ENCODE assay signal across 8 cellular contexts in genomic region chr3:125437631-125438435, GRCh38.
A peak's percentile ranks its signal among the peaks of the same experiment; 100 is the strongest.
DNase-seq lines count a peak whose midpoint lies in the region; ATAC-seq and TF ChIP-seq lines count a peak whose summit lies in the region.

No MANE protein-coding gene starts in this region.

- H3K27me3 ChIP-seq in KMS-11 (ENCODE audit: insufficient read depth, low read depth), result no peaks in the 10 kb centered on the region

- H3K36me3 Mint-ChIP-seq in central memory CD8-positive, alpha-beta T cell (ENCODE audit: insufficient read depth), result no peaks in the 10 kb centered on the region
- H3K36me3 Mint-ChIP-seq in stimulated activated memory B cell treated with anti-CD40 and anti-IgM and Interleukin-4, amounts not matched to agents 10 μg/mL and 1 μg/mL and 100 μg/mL, for 72 hours, result peaks cover 9% of the 10 kb centered on the region

- DNase-seq in D341Med (ENCODE audit: low spot score) (peak; percentile 69), kidney glomerular epithelial cell (lab: John Stamatoyannopoulos, UW) (peak; percentile 43)
- DNase-seq in activated CD4-positive, CD25-positive, alpha-beta regulatory T cell (lab: John Stamatoyannopoulos, UW), result peak; percentile 26 to 51 (median 28)
- peak; percentile 30 to 55 for DNase-seq in central memory CD8-positive, alpha-beta T cell (ENCODE audit: low spot score in 2 of 2)
- DNase-seq in stimulated activated CD4-positive, alpha-beta T cell treated with anti-CD3 and anti-CD28 coated beads, Interleukin-2, amount 100 ng/mL, for 48 hours, result peak; percentile 69 to 71

- peak; percentile 99 for TF ChIP-seq CTCF in KMS-11 (conservative IDR thresholded peaks at IDR 0.05; ENCODE audit: low read depth, low read length)

- H3K27ac Mint-ChIP-seq in central memory CD8-positive, alpha-beta T cell (ENCODE audit: low read depth), result no peak overlapping the region
- H3K27ac Mint-ChIP-seq in stimulated activated memory B cell treated with anti-CD40 and anti-IgM and Interleukin-4, amounts not matched to agents 10 μg/mL and 1 μg/mL and 100 μg/mL, for 72 hours, result no peak overlapping the region

- no peaks in the 10 kb centered on the region for H3K4me1 ChIP-seq in KMS-11 (ENCODE audit: low read depth, poor library complexity, severe bottlenecking)

- H3K9ac ChIP-seq in KMS-11, result no peak overlapping the region

- no peak overlapping the region for H3K27ac ChIP-seq in KMS-11

- H2AFZ ChIP-seq in KMS-11 (ENCODE audit: low read depth), result no peak overlapping the region

- H3K27me3 Mint-ChIP-seq in central memory CD8-positive, alpha-beta T cell, result no peaks in the 10 kb centered on the region
- H3K27me3 Mint-ChIP-seq in stimulated activated memory B cell treated with anti-CD40 and anti-IgM and Interleukin-4, amounts not matched to agents 10 μg/mL and 1 μg/mL and 100 μg/mL, for 72 hours, result no peaks in the 10 kb centered on the region

- peaks cover 5% of the 10 kb centered on the region for H3K4me1 Mint-ChIP-seq in central memory CD8-positive, alpha-beta T cell
- peaks cover 8% of the 10 kb centered on the region for H3K4me1 Mint-ChIP-seq in stimulated activated memory B cell treated with anti-CD40 and anti-IgM and Interleukin-4, amounts not matched to agents 10 μg/mL and 1 μg/mL and 100 μg/mL, for 72 hours

- H4K20me1 ChIP-seq in KMS-11 (ENCODE audit: insufficient read depth), result no peaks in the 10 kb centered on the region

- no peak overlapping the region for H3K4me2 ChIP-seq in KMS-11

- no peak for ATAC-seq in central memory CD8-positive, alpha-beta T cell (replicated peaks; ENCODE audit: extremely low read depth, poor library complexity, severe bottlenecking)
- no peak for ATAC-seq in stimulated activated memory B cell treated with anti-CD40 and anti-IgM and Interleukin-4, amounts not matched to agents 10 μg/mL and 1 μg/mL and 100 μg/mL, for 72 hours
- no peak for ATAC-seq in GM21723 (IDR thresholded peaks at IDR 0.05; ENCODE audit: unreplicated experiment)

- H3K79me2 ChIP-seq in KMS-11 (ENCODE audit: insufficient read depth, low read depth), result no peaks in the 10 kb centered on the region

- H3K36me3 ChIP-seq in KMS-11 (ENCODE audit: insufficient read depth), result no peaks in the 10 kb centered on the region

- H3K9me3 Mint-ChIP-seq in central memory CD8-positive, alpha-beta T cell, result no peaks in the 10 kb centered on the region
- H3K9me3 Mint-ChIP-seq in stimulated activated memory B cell treated with anti-CD40 and anti-IgM and Interleukin-4, amounts not matched to agents 10 μg/mL and 1 μg/mL and 100 μg/mL, for 72 hours, result peaks cover 3% of the 10 kb centered on the region

- no peak overlapping the region for H3K4me3 ChIP-seq in KMS-11 (IDR thresholded peaks at IDR 0.05; ENCODE audit: insufficient read depth, low read depth, low read length)

- H3K4me3 Mint-ChIP-seq in central memory CD8-positive, alpha-beta T cell, result no peak overlapping the region
- H3K4me3 Mint-ChIP-seq in stimulated activated memory B cell treated with anti-CD40 and anti-IgM and Interleukin-4, amounts not matched to agents 10 μg/mL and 1 μg/mL and 100 μg/mL, for 72 hours, result no peak overlapping the region
